ENCODE assay signal across 9 cellular contexts in the genomic region with DNA sequence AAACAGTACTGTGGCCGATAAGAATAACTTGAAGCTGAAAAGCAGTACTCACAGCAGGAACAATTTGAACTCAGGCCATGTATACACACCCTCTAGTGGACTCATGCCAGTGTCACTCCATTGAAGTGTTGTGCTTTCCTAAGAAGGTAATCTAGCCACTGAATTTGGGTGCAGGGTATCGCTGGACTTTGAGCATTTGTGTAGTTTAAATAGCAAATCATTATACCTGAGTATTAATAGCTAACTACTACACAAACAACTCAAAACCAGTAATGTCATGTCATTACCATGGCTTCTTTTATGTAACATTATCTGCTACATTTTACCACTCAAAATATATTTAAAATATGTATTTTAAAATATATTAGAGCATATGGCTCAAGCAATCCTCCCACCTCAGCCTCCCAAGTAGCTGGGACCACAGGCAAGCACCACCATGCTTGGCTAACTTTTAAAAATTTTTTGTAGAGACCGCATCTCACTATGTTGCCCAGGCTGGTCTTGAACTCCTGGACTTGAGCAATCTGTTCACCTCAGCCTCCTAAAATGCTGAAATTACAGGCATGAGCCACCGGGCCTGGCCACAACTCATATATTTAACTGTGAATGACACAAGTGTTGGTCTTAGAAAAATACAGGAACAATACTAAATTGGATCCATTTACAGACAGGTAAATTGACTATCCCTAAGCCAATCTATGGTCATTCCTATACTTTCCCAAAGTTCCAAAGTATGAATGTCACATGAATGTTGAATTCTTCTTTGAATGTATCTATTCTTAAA. TPM values are rescaled to one million over a fixed set of nuclear protein-coding genes. Genes with fewer than 3 reads are reported as not detected.
A peak's percentile ranks its signal among the peaks of the same experiment; 100 is the strongest.
DNase-seq lines count a peak whose midpoint lies in the region; ATAC-seq and TF ChIP-seq lines count a peak whose summit lies in the region.
"Had no signal": no experiment of that assay in that cellular context is flagged by ENCODE, and none has a peak within 500 bp of the region (broad histone marks: within the 10 kb centered on the region; RNA-seq: fewer than 3 reads in every experiment).

No MANE protein-coding gene starts in this region.

- H3K4me1 Mint-ChIP-seq in activated CD8-positive, alpha-beta T cell treated with anti-CD3 and anti-CD28 coated beads for 36 hours (ENCODE audit: low read depth) = peaks cover 41% of the 10 kb centered on the region
- peaks cover 28% of the 10 kb centered on the region for H3K4me1 Mint-ChIP-seq in activated CD8-positive, alpha-beta T cell treated with anti-CD3 and anti-CD28 coated beads, Interleukin-2, amount 10 ng/mL, durations not matched to agents 7 days and 5 days (ENCODE audit: low read depth)

- intact Hi-C loops in activated CD8-positive, alpha-beta T cell treated with anti-CD3 and anti-CD28 coated beads for 36 hours (cut with micrococcal nuclease) = no loop called here
- intact Hi-C loops in left cardiac atrium (cut with DNase I) = no loop called here

- H3K9ac ChIP-seq in stomach smooth muscle (ENCODE audit: low read length in 2 of 2) = peak overlapping the region in 1 of 2 donors; percentile 41

- H3K27ac Mint-ChIP-seq in activated CD8-positive, alpha-beta T cell treated with anti-CD3 and anti-CD28 coated beads for 36 hours = peak overlapping the region; percentile 49
- no peak overlapping the region for H3K27ac Mint-ChIP-seq in activated CD8-positive, alpha-beta T cell treated with anti-CD3 and anti-CD28 coated beads, Interleukin-2, amount 10 ng/mL, durations not matched to agents 7 days and 5 days

- H3K27me3 ChIP-seq in SJSA1 (replicated peaks) = no peaks in the 10 kb centered on the region
- no peaks in the 10 kb centered on the region for H3K27me3 ChIP-seq in stomach smooth muscle (ENCODE audit: control insufficient read depth in 1 of 2, insufficient read depth in 2 of 2, low read length in 2 of 2)
- no peaks in the 10 kb centered on the region for H3K27me3 ChIP-seq in HAP-1 (ENCODE audit: low read depth)

- no peak overlapping the region for H3K4me3 Mint-ChIP-seq in activated CD8-positive, alpha-beta T cell treated with anti-CD3 and anti-CD28 coated beads for 36 hours
- no peak overlapping the region for H3K4me3 Mint-ChIP-seq in activated CD8-positive, alpha-beta T cell treated with anti-CD3 and anti-CD28 coated beads, Interleukin-2, amount 10 ng/mL, durations not matched to agents 7 days and 5 days

- DNase-seq in activated CD8-positive, alpha-beta T cell treated with anti-CD3 and anti-CD28 coated beads for 36 hours = no peak
- no peak for DNase-seq in activated CD8-positive, alpha-beta T cell treated with anti-CD3 and anti-CD28 coated beads, Interleukin-2, amount 10 ng/mL, durations not matched to agents 7 days and 5 days
- DNase-seq in SJSA1 (ENCODE audit: low read depth in 1 of 2, low spot score in 2 of 2) (no peak), left cardiac atrium (no peak), GM19238 (ENCODE audit: insufficient read length, low spot score) (no peak), HAP-1 (ENCODE audit: low spot score in 2 of 2) (no peak), SKM-1 treated with dmso at 0.1 percent for 144 hours (lab: John Stamatoyannopoulos, UW; ENCODE audit: unreplicated experiment) (no peak)
- DNase-seq: DMS153 had no signal

- H3K9me3 ChIP-seq in SJSA1 (replicated peaks) (no peaks in the 10 kb centered on the region), stomach smooth muscle (ENCODE audit: control insufficient read depth in 2 of 2, low read length in 2 of 2) (no peaks in the 10 kb centered on the region), HAP-1 (no peaks in the 10 kb centered on the region)

- in situ Hi-C loops in HAP-1 (cut with MboI; ENCODE audit: low sequenced_read_pairs) = no loop called here

- H3K4me3 ChIP-seq in SJSA1 = no peak overlapping the region
- H3K4me3 ChIP-seq in stomach smooth muscle (ENCODE audit: low read length in 2 of 2) = no peak overlapping the region
- H3K4me3 ChIP-seq in HAP-1 = no peak overlapping the region

- H3K36me3 ChIP-seq in SJSA1 = peaks cover 83% of the 10 kb centered on the region
- peaks cover 15 to 27% of the 10 kb centered on the region in 2 donors for H3K36me3 ChIP-seq in stomach smooth muscle (ENCODE audit: control insufficient read depth in 2 of 2, insufficient read depth in 2 of 2, low read length in 2 of 2)
- peaks cover 62% of the 10 kb centered on the region for H3K36me3 ChIP-seq in HAP-1 (replicated peaks)

- POLR2A ChIA-PET in activated CD8-positive, alpha-beta T cell treated with anti-CD3 and anti-CD28 coated beads for 36 hours (lab: Charles Lee) = interaction anchor here (1.0 to 4.0 kb wide), 4 partner anchors 8 to 68 kb away, joined by 3 to 23 read pairs (median 11); a partner anchor contains a TSS
- POLR2A ChIA-PET in activated CD8-positive, alpha-beta T cell treated with anti-CD3 and anti-CD28 coated beads, Interleukin-2, amount 10 ng/mL, durations not matched to agents 7 days and 5 days (lab: Charles Lee) = interaction anchor here (0.6 to 0.8 kb wide), 2 partner anchors 8 to 25 kb away, joined by 3 read pairs; a partner anchor contains a TSS

- ATAC-seq in activated CD8-positive, alpha-beta T cell treated with anti-CD3 and anti-CD28 coated beads for 36 hours = no peak
- no peak for ATAC-seq in activated CD8-positive, alpha-beta T cell treated with anti-CD3 and anti-CD28 coated beads, Interleukin-2, amount 10 ng/mL, durations not matched to agents 7 days and 5 days
- peak; percentile 73 to 85 for ATAC-seq in left cardiac atrium

- H3K4me1 ChIP-seq in SJSA1 (replicated peaks) (no peaks in the 10 kb centered on the region), stomach smooth muscle (ENCODE audit: control insufficient read depth, insufficient read depth, low read length) (no peaks in the 10 kb centered on the region), HAP-1 (no peaks in the 10 kb centered on the region)

- H3K9me3 Mint-ChIP-seq in activated CD8-positive, alpha-beta T cell treated with anti-CD3 and anti-CD28 coated beads for 36 hours = no peaks in the 10 kb centered on the region
- no peaks in the 10 kb centered on the region for H3K9me3 Mint-ChIP-seq in activated CD8-positive, alpha-beta T cell treated with anti-CD3 and anti-CD28 coated beads, Interleukin-2, amount 10 ng/mL, durations not matched to agents 7 days and 5 days (ENCODE audit: insufficient read depth)

- TF ChIP-seq CTCF in activated CD8-positive, alpha-beta T cell treated with anti-CD3 and anti-CD28 coated beads for 36 hours (IDR thresholded peaks at IDR 0.05) = no peak

- H3K27ac ChIP-seq in SJSA1 (peak overlapping the region; percentile 19; the same call in 1 of the 2 replicates), stomach smooth muscle (ENCODE audit: low read length) (peak overlapping the region; percentile 7)

- CTCF ChIA-PET in activated CD8-positive, alpha-beta T cell treated with anti-CD3 and anti-CD28 coated beads for 36 hours (lab: Charles Lee) = interaction anchor here (1.2 to 1.5 kb wide), 2 partner anchors 8 to 68 kb away, joined by 3 read pairs; no protein-coding TSS in a partner anchor
- CTCF ChIA-PET in activated CD8-positive, alpha-beta T cell treated with anti-CD3 and anti-CD28 coated beads, Interleukin-2, amount 10 ng/mL, durations not matched to agents 7 days and 5 days (lab: Charles Lee) = interaction anchor here (1.0 to 1.6 kb wide), 3 partner anchors 9 to 40 kb away, joined by 3 to 5 read pairs (median 3); a partner anchor contains a TSS

- no peaks in the 10 kb centered on the region for H3K27me3 Mint-ChIP-seq in activated CD8-positive, alpha-beta T cell treated with anti-CD3 and anti-CD28 coated beads for 36 hours
- H3K27me3 Mint-ChIP-seq in activated CD8-positive, alpha-beta T cell treated with anti-CD3 and anti-CD28 coated beads, Interleukin-2, amount 10 ng/mL, durations not matched to agents 7 days and 5 days (ENCODE audit: low read depth) = no peaks in the 10 kb centered on the region

- H3K36me3 Mint-ChIP-seq in activated CD8-positive, alpha-beta T cell treated with anti-CD3 and anti-CD28 coated beads for 36 hours (ENCODE audit: low read depth) = peaks cover 60% of the 10 kb centered on the region
- peaks cover 73% of the 10 kb centered on the region for H3K36me3 Mint-ChIP-seq in activated CD8-positive, alpha-beta T cell treated with anti-CD3 and anti-CD28 coated beads, Interleukin-2, amount 10 ng/mL, durations not matched to agents 7 days and 5 days (ENCODE audit: low read depth)

RNA-seq across cellular contexts. Expression of a gene that starts 25.6 kb away (rescaled TPM):
- 10 to 100 TPM; 22.1 to 22.4 TPM for total RNA-seq in activated CD8-positive, alpha-beta T cell treated with anti-CD3 and anti-CD28 coated beads for 36 hours
- 10 to 100 TPM; 27.0 to 28.0 TPM for total RNA-seq in activated CD8-positive, alpha-beta T cell treated with anti-CD3 and anti-CD28 coated beads, Interleukin-2, amount 10 ng/mL, durations not matched to agents 7 days and 5 days
- total RNA-seq in SJSA1 (2014; rRNA removed; shearing (Covaris generic)) = 7.6 and 9.3 TPM in 2 replicates
- total RNA-seq in left cardiac atrium = 10 to 100 TPM; 20.5 to 22.9 TPM

RNA-seq across cellular contexts. Expression of a gene that starts 28.1 kb away (rescaled TPM):
- 100 to 1,000 TPM; 378 to 401 TPM for total RNA-seq in activated CD8-positive, alpha-beta T cell treated with anti-CD3 and anti-CD28 coated beads for 36 hours
- 100 to 1,000 TPM; 257 to 275 TPM for total RNA-seq in activated CD8-positive, alpha-beta T cell treated with anti-CD3 and anti-CD28 coated beads, Interleukin-2, amount 10 ng/mL, durations not matched to agents 7 days and 5 days
- total RNA-seq in SJSA1 (2014; rRNA removed; shearing (Covaris generic)) = 104 and 176 TPM in 2 replicates
- total RNA-seq in left cardiac atrium = 100 to 1,000 TPM; 121 to 134 TPM

Comparison
In these comparisons a context has a peak if more than half of its experiments do, and no peak if none do; other contexts are left out.
1. ATAC-seq: peak in left cardiac atrium (2 of 2); none in activated CD8-positive, alpha-beta T cell treated with anti-CD3 and anti-CD28 coated beads for 36 hours (single experiment) and activated CD8-positive, alpha-beta T cell treated with anti-CD3 and anti-CD28 coated beads, Interleukin-2, amount 10 ng/mL, durations not matched to agents 7 days and 5 days (single experiment).